In the genomic region with DNA sequence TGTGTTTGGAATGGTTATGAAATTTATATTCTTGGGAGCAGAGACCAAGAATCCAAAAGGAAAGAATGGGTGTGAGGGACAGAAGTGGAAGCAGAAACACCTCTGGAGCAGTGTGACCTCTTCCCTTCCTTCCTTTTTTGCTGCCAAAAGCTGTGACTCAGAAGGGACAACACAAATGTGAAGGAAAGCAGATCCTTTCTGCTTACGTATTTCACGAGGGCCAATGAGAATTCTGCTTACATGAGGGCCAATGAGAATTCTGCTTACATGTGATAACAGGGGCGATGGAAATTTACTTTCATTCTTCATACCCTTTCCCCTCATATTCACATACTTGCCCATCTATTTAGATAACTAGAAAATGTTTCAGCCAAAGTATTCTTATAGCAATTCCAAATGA, we compare ENCODE assay signal across 9 cellular contexts.
DNase-seq lines count a peak whose midpoint lies in the region; ATAC-seq lines count a peak whose summit lies in the region.
"Had no signal": no experiment of that assay in that cellular context is flagged by ENCODE, and none has a peak within 500 bp of the region (broad histone marks: within the 10 kb centered on the region; RNA-seq: fewer than 3 reads in every experiment).

No MANE protein-coding gene starts in this region.

- H3K4me3 ChIP-seq in rectal smooth muscle tissue (ENCODE audit: low read length) = no peak overlapping the region

- peak; percentile 4 for DNase-seq in NCI-H69 (lab: John Stamatoyannopoulos, UW)
- peak; percentile 97 for DNase-seq in fibroblast of peridontal ligament (ENCODE audit: extremely low read depth)
- DNase-seq in NK-92 (lab: John Stamatoyannopoulos, UW; ENCODE audit: unreplicated experiment) = no peak
- DNase-seq in activated CD4-positive, alpha-beta T cell treated with anti-CD3 and anti-CD28 coated beads, Interleukin-2, amount 50 U/mL, for 48 hours = no peak
- no peak for DNase-seq in stimulated activated CD4-positive, alpha-beta T cell treated with anti-CD3 and anti-CD28 coated beads, Interleukin-4, amount 100 ng/mL, for 1 hour
- DNase-seq: activated CD8-positive, alpha-beta memory T cell treated with anti-CD3 and anti-CD28 coated beads for 24 hours had no signal

- H3K9ac ChIP-seq in rectal smooth muscle tissue (ENCODE audit: low read length) = no peak overlapping the region

- no peaks in the 10 kb centered on the region for H3K27me3 ChIP-seq in rectal smooth muscle tissue (ENCODE audit: control insufficient read depth, insufficient read depth, low read length)

- peaks cover 6% of the 10 kb centered on the region for H3K4me1 ChIP-seq in rectal smooth muscle tissue (ENCODE audit: control insufficient read depth, insufficient read depth, low read length)

- ATAC-seq in GM18858 (IDR thresholded peaks at IDR 0.05; ENCODE audit: unreplicated experiment) (peak; percentile 72), GM19397 (IDR thresholded peaks at IDR 0.05; ENCODE audit: unreplicated experiment) (no peak)

- peak overlapping the region; percentile 67 for H3K27ac ChIP-seq in rectal smooth muscle tissue (ENCODE audit: low read depth, low read length)

- no peaks in the 10 kb centered on the region for H3K36me3 ChIP-seq in rectal smooth muscle tissue (ENCODE audit: control insufficient read depth, insufficient read depth, low read length)

Comparison
In these comparisons a context has a peak if more than half of its experiments do, and no peak if none do; other contexts are left out.
1. DNase-seq: peak in NCI-H69 (single experiment) and fibroblast of peridontal ligament (single experiment); none in NK-92 (single experiment), activated CD4-positive, alpha-beta T cell treated with anti-CD3 and anti-CD28 coated beads, Interleukin-2, amount 50 U/mL, for 48 hours (0 of 2) and stimulated activated CD4-positive, alpha-beta T cell treated with anti-CD3 and anti-CD28 coated beads, Interleukin-4, amount 100 ng/mL, for 1 hour (single experiment).